1 cellular context compared by ENCODE assay signal in genomic region chr2:202818321-202818720, GRCh38.
TF ChIP-seq lines count a peak whose summit lies in the region.

No MANE protein-coding gene starts in this region.

TF ChIP-seq in GM23338, 12 proteins besides CTCF, POLR2A, EP300 and RAD21 (continued from another document):
- TF ChIP-seq, protein P1, sequence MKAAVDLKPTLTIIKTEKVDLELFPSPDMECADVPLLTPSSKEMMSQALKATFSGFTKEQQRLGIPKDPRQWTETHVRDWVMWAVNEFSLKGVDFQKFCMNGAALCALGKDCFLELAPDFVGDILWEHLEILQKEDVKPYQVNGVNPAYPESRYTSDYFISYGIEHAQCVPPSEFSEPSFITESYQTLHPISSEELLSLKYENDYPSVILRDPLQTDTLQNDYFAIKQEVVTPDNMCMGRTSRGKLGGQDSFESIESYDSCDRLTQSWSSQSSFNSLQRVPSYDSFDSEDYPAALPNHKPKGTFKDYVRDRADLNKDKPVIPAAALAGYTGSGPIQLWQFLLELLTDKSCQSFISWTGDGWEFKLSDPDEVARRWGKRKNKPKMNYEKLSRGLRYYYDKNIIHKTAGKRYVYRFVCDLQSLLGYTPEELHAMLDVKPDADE (IDR thresholded peaks at IDR 0.05) = no peak
- no peak for TF ChIP-seq POLR2AphosphoS5 (IDR thresholded peaks at IDR 0.05; ENCODE audit: low read depth)
TF ChIP-seq in GM23338: peak in this region for 0.
